27 cellular contexts compared by ENCODE assay signal in genomic region chr2:226717719-226718118, GRCh38.
DNase-seq lines count a peak whose midpoint lies in the region; ATAC-seq, FAIRE-seq and TF ChIP-seq lines count a peak whose summit lies in the region.
"Had no signal": no experiment of that assay in that cellular context is flagged by ENCODE, and none has a peak within 500 bp of the region (broad histone marks: within the 10 kb centered on the region; RNA-seq: fewer than 3 reads in every experiment).

No MANE protein-coding gene starts in this region.

- H3K27me3 ChIP-seq in HCT116 (ENCODE audit: insufficient read depth, low read length) (no peaks in the 10 kb centered on the region), keratinocyte (ENCODE audit: control insufficient read depth, extremely low read depth, insufficient read depth, low read length) (no peaks in the 10 kb centered on the region), small intestine (ENCODE audit: control insufficient read depth in 2 of 2, insufficient read depth in 2 of 2, low read length in 2 of 2) (peaks cover 0 to 3% of the 10 kb centered on the region in 2 donors)
- H3K27me3 ChIP-seq: BE2C, BLaER1 had no signal

- no peaks in the 10 kb centered on the region for H3K9me1 ChIP-seq in keratinocyte (ENCODE audit: control insufficient read depth, extremely low read depth, insufficient read depth, low read length)

- H3K9me2 ChIP-seq in HCT116 (ENCODE audit: insufficient read depth), result no peaks in the 10 kb centered on the region

- H3K27me3 Mint-ChIP-seq in natural killer cell treated with Interleukin-12 subunit alpha and Interleukin-12 subunit beta and Interleukin-15 and Interleukin-18, amount 100 ng/mL, for 72 hours, result peaks cover 16 to 17% of the 10 kb centered on the region in 2 donors

- FAIRE-seq in GM12892 (lab: Jason Lieb, UNC), result peak; percentile 50
- peak; percentile 62 for FAIRE-seq in keratinocyte (lab: Jason Lieb, UNC)
- no peak for FAIRE-seq in small intestine (lab: Jason Lieb, UNC)
- FAIRE-seq: A204.1, GM12878, GM18507 had no signal

- H3K27ac Mint-ChIP-seq in natural killer cell treated with Interleukin-12 subunit alpha and Interleukin-12 subunit beta and Interleukin-15 and Interleukin-18, amount 100 ng/mL, for 72 hours, result no peak overlapping the region
- H3K27ac Mint-ChIP-seq: CD14-positive monocyte; CD4-positive, alpha-beta memory T cell; CD4-positive, CD25-positive, alpha-beta regulatory T cell; CD8-positive, alpha-beta memory T cell had no signal

- H3K4me1 ChIP-seq in HCT116 (ENCODE audit: control insufficient read depth in 1 of 2, insufficient read depth in 2 of 2, low read length in 2 of 2) (peaks cover 3 to 4% of the 10 kb centered on the region in 2 experiments; a peak in 2 of 4 replicates), keratinocyte (ENCODE audit: control insufficient read depth, extremely low read depth, insufficient read depth, low read length) (no peaks in the 10 kb centered on the region), small intestine (ENCODE audit: control insufficient read depth in 2 of 2, insufficient read depth in 1 of 2, low read depth in 1 of 2, low read length in 1 of 2) (peaks cover 0 to 3% of the 10 kb centered on the region in 2 donors)

- dilution Hi-C loops in keratinocyte (cut with MboI; ENCODE audit: extremely low pct_ligation_motif_present, low sequenced_read_pairs), result no loop called here

- TF ChIP-seq POLR2A in GM12892 (IDR thresholded peaks at IDR 0.05; ENCODE audit: low read depth, low read length), result no peak
- no peak for TF ChIP-seq POLR2A in HCT116 (IDR thresholded peaks at IDR 0.05; ENCODE audit: borderline replicate concordance, extremely low read depth, insufficient read depth, insufficient read length)

- H3K36me3 ChIP-seq in HCT116 (ENCODE audit: control insufficient read depth in 1 of 2, insufficient read depth in 2 of 2, low read length in 2 of 2) (no peaks in the 10 kb centered on the region), keratinocyte (ENCODE audit: control insufficient read depth in 2 of 2, extremely low read depth in 1 of 2, insufficient read depth in 2 of 2, low read length in 2 of 2) (no peaks in the 10 kb centered on the region), small intestine (ENCODE audit: control insufficient read depth in 2 of 2, insufficient read depth in 2 of 2, low read length in 2 of 2) (no peaks in the 10 kb centered on the region)
- H3K36me3 ChIP-seq: BE2C, BLaER1 had no signal

- H3K4me3 Mint-ChIP-seq in natural killer cell treated with Interleukin-12 subunit alpha and Interleukin-12 subunit beta and Interleukin-15 and Interleukin-18, amount 100 ng/mL, for 72 hours, result no peak overlapping the region
- H3K4me3 Mint-ChIP-seq: CD14-positive monocyte; CD4-positive, alpha-beta memory T cell; CD4-positive, CD25-positive, alpha-beta regulatory T cell; CD8-positive, alpha-beta memory T cell had no signal

- ATAC-seq in HCT116, result no peak
- ATAC-seq in natural killer cell treated with Interleukin-12 subunit alpha and Interleukin-12 subunit beta and Interleukin-15 and Interleukin-18, amount 100 ng/mL, for 72 hours, result no peak
- ATAC-seq: GM12878 had no signal

- H3K4me3 ChIP-seq in HCT116 (replicated peaks in 1 of 2; ENCODE audit: low read depth in 1 of 2, low read length in 2 of 2), result no peak overlapping the region
- H3K4me3 ChIP-seq in keratinocyte (ENCODE audit: control insufficient read depth in 2 of 3, extremely low read depth in 1 of 3, insufficient read depth in 2 of 3, low read depth in 1 of 3, low read length in 3 of 3), result no peak overlapping the region
- no peak overlapping the region for H3K4me3 ChIP-seq in small intestine (ENCODE audit: low read depth in 1 of 2, low read length in 2 of 2)
- H3K4me3 ChIP-seq: BLaER1, GM12878 had no signal

- no peak for TF ChIP-seq RAD21 in HCT116 (IDR thresholded peaks at IDR 0.05; ENCODE audit: low read depth)

- intact Hi-C loops in HCT116 (cut with micrococcal nuclease), result no loop called here

- BruUV-seq in HCT116 (replicated peaks; lab: Mats Ljungman, UMichigan), result no TSS peak

- no peaks in the 10 kb centered on the region for H3K4me1 Mint-ChIP-seq in natural killer cell treated with Interleukin-12 subunit alpha and Interleukin-12 subunit beta and Interleukin-15 and Interleukin-18, amount 100 ng/mL, for 72 hours (ENCODE audit: low read depth in 2 of 2)
- H3K4me1 Mint-ChIP-seq: CD14-positive monocyte; CD4-positive, CD25-positive, alpha-beta regulatory T cell; CD8-positive, alpha-beta memory T cell had no signal

- no peaks in the 10 kb centered on the region for H3K9me3 ChIP-seq in HCT116 (ENCODE audit: control insufficient read depth in 1 of 2, insufficient read depth in 1 of 2, low read depth in 1 of 2, low read length in 2 of 2)
- no peaks in the 10 kb centered on the region for H3K9me3 ChIP-seq in keratinocyte (ENCODE audit: control insufficient read depth, low read depth, low read length)
- H3K9me3 ChIP-seq in small intestine (ENCODE audit: control insufficient read depth, low read depth), result no peaks in the 10 kb centered on the region
- H3K9me3 ChIP-seq: BE2C, BLaER1 had no signal

- H3K9me3 Mint-ChIP-seq in natural killer cell treated with Interleukin-12 subunit alpha and Interleukin-12 subunit beta and Interleukin-15 and Interleukin-18, amount 100 ng/mL, for 72 hours, result no peaks in the 10 kb centered on the region
- H3K9me3 Mint-ChIP-seq: CD4-positive, CD25-positive, alpha-beta regulatory T cell; CD8-positive, alpha-beta memory T cell had no signal

- H3K79me2 ChIP-seq in HCT116 (ENCODE audit: insufficient read depth, low read length) (no peaks in the 10 kb centered on the region), keratinocyte (ENCODE audit: control insufficient read depth, insufficient read depth, low read length) (no peaks in the 10 kb centered on the region)

- H3K27ac ChIP-seq in HCT116 (ENCODE audit: low read depth, low read length) (no peak overlapping the region), keratinocyte (ENCODE audit: control insufficient read depth, insufficient read depth, low read length) (no peak overlapping the region), small intestine (ENCODE audit: low read depth in 1 of 2, low read length in 1 of 2) (no peak overlapping the region)
- H3K27ac ChIP-seq: BLaER1 had no signal

- no peak overlapping the region for H3K9ac ChIP-seq in HCT116 (ENCODE audit: low read length)
- H3K9ac ChIP-seq in keratinocyte (ENCODE audit: control insufficient read depth, extremely low read depth, insufficient read depth, low read length), result no peak overlapping the region
- H3K9ac ChIP-seq: BLaER1 had no signal

- TF ChIP-seq CTCF in HCT116 (IDR thresholded peaks at IDR 0.05 in 2 of 3, conservative IDR thresholded peaks at IDR 0.05 in 1 of 3; ENCODE audit: borderline replicate concordance in 1 of 3, insufficient read depth in 1 of 3, low read depth in 2 of 3, low read length in 2 of 3) (no peak), keratinocyte (optimal IDR thresholded peaks at IDR 0.05 in 1 of 3, IDR thresholded peaks at IDR 0.05 in 1 of 3, conservative IDR thresholded peaks at IDR 0.05 in 1 of 3; ENCODE audit: extremely low read depth in 1 of 3, insufficient read depth in 2 of 3, low read length in 3 of 3) (no peak)

- WGBS in small intestine, 3 donors, result 88 to 100% (median 93%) methylated on average over 1 of the region's 1 CpG

- no peak for DNase-seq in GM12892 (ENCODE audit: insufficient read length)
- DNase-seq in HCT116 (ENCODE audit: low read depth, low spot score), result no peak
- DNase-seq in keratinocyte (ENCODE audit: low read depth, low spot score), result no peak
- peak; percentile 21 for DNase-seq in small intestine
- no peak for DNase-seq in KBM-7
- no peak for DNase-seq in NCI-H510A treated with DMSO at 0.1 percent for 48 hours (lab: John Stamatoyannopoulos, UW)
- no peak for DNase-seq in natural killer cell treated with Interleukin-12 subunit alpha and Interleukin-12 subunit beta and Interleukin-15 and Interleukin-18, amount 100 ng/mL, for 72 hours (ENCODE audit: low spot score)
- DNase-seq: 8988T; ACHN; BE2C; C1 segment of cervical spinal cord; CD4-positive, alpha-beta memory T cell; CD4-positive, CD25-positive, alpha-beta regulatory T cell; CD8-positive, alpha-beta memory T cell; COR-L47; DMS 273 treated with DMSO at 0.1 percent for 48 hours; DMS153; DMS53; DMS79; DND-41; EL; GDM1 had no signal

- in situ Hi-C loops in KBM-7 (cut with MboI; ENCODE audit: low pct_unique_long_range_greater_than_20kb, low sequenced_read_pairs), result no loop called here

- RAD21 ChIA-PET in HCT116 (lab: Charles Lee; ENCODE audit: low non-redundant PET in 1 of 2, low total read pairs in 2 of 2, uncharacterized antibody in 2 of 2, unreplicated experiment in 2 of 2), result no interaction called here

- H3K4me2 ChIP-seq in HCT116 (ENCODE audit: low read length) (no peak overlapping the region), keratinocyte (ENCODE audit: control insufficient read depth, extremely low read depth, insufficient read depth, low read depth, low read length) (no peak overlapping the region)
- H3K4me2 ChIP-seq: BLaER1 had no signal

- H4K20me1 ChIP-seq in HCT116 (ENCODE audit: insufficient read depth) (no peaks in the 10 kb centered on the region), keratinocyte (ENCODE audit: control insufficient read depth, extremely low read depth, insufficient read depth, low read length) (no peaks in the 10 kb centered on the region)
- H4K20me1 ChIP-seq: BLaER1 had no signal

- no peaks in the 10 kb centered on the region for H3K36me3 Mint-ChIP-seq in natural killer cell treated with Interleukin-12 subunit alpha and Interleukin-12 subunit beta and Interleukin-15 and Interleukin-18, amount 100 ng/mL, for 72 hours
- H3K36me3 Mint-ChIP-seq: CD14-positive monocyte; CD4-positive, alpha-beta memory T cell; CD4-positive, CD25-positive, alpha-beta regulatory T cell; CD8-positive, alpha-beta memory T cell had no signal

- CTCF ChIA-PET in HCT116 (lab: Charles Lee), result no interaction called here

- POLR2A ChIA-PET in HCT116 (lab: Charles Lee), result interaction anchor here (1.0 kb wide), 1 partner anchor 11 kb away, joined by 3 read pairs; no protein-coding TSS in a partner anchor

- H2AFZ ChIP-seq in HCT116 (ENCODE audit: low read depth, low read length, poor library complexity, severe bottlenecking), result peak overlapping the region; percentile 32
- no peak overlapping the region for H2AFZ ChIP-seq in keratinocyte (ENCODE audit: control insufficient read depth, low read length)

TF ChIP-seq in HCT116, 20 proteins besides CTCF, POLR2A, EP300 and RAD21:
- no peak for TF ChIP-seq POLR2AphosphoS5 (IDR thresholded peaks at IDR 0.05; ENCODE audit: low read depth, low read length)
TF ChIP-seq in HCT116: peak in this region for 0.
